ENCODE assay signal across 9 cellular contexts in genomic region chr1:230123280-230124186, GRCh38. TPM values are rescaled to one million over a fixed set of nuclear protein-coding genes. Genes with fewer than 3 reads are reported as not detected.
DNase-seq lines count a peak whose midpoint lies in the region; ATAC-seq and TF ChIP-seq lines count a peak whose summit lies in the region.
"Had no signal": no experiment of that assay in that cellular context is flagged by ENCODE, and none has a peak within 500 bp of the region (broad histone marks: within the 10 kb centered on the region; RNA-seq: fewer than 3 reads in every experiment).

No MANE protein-coding gene starts in this region.

- H3K4me1 ChIP-seq in osteoblast (ENCODE audit: insufficient read depth, low read length) (peaks cover 20% of the 10 kb centered on the region), SJCRH30 (no peaks in the 10 kb centered on the region), thyroid gland (peaks cover 23 to 26% of the 10 kb centered on the region in 2 donors)

- intact Hi-C loops in thyroid gland (cut with DNase I), result loop anchor here (10.0 kb wide), 1 partner anchor 49 kb away; no protein-coding TSS in a partner anchor

- H3K36me3 ChIP-seq in osteoblast (ENCODE audit: insufficient read depth, low read length) (peaks cover 6% of the 10 kb centered on the region), SJCRH30 (peaks cover 5% of the 10 kb centered on the region; the same call in 1 of the 2 replicates), thyroid gland (no peaks in the 10 kb centered on the region)

- WGBS in thyroid gland, 2 donors, result 86 to 91% methylated on average over 13 of the region's 13 CpGs

- H4K20me1 ChIP-seq in osteoblast (ENCODE audit: insufficient read depth, low read length), result peaks cover 66% of the 10 kb centered on the region

- no peak overlapping the region for H3K4me2 ChIP-seq in osteoblast (ENCODE audit: insufficient read depth, low read length)

- peak; percentile 24 for DNase-seq in NK-92 treated with Interleukin-12 subunit alpha and Interleukin-12 subunit beta, amount 100 ng/mL, for 24 hours (lab: John Stamatoyannopoulos, UW)
- no peak for DNase-seq in NK-92 (lab: John Stamatoyannopoulos, UW; ENCODE audit: unreplicated experiment)
- peak; percentile 88 for DNase-seq in RPMI8226
- no peak for DNase-seq in osteoblast (ENCODE audit: insufficient read length, low spot score, missing footprints)
- DNase-seq in GOT3 (lab: John Stamatoyannopoulos, UW), result no peak
- DNase-seq in SJCRH30, result no peak
- no peak for DNase-seq in thyroid gland

- H3K27me3 ChIP-seq in osteoblast (ENCODE audit: insufficient read depth, low read length) (no peaks in the 10 kb centered on the region), SJCRH30 (no peaks in the 10 kb centered on the region), thyroid gland (no peaks in the 10 kb centered on the region)

- H3K79me2 ChIP-seq in osteoblast (ENCODE audit: insufficient read depth, low read length), result peaks cover 99% of the 10 kb centered on the region

- no peak overlapping the region for H2AFZ ChIP-seq in osteoblast (ENCODE audit: low read length)

- no peak overlapping the region for H3K4me3 ChIP-seq in osteoblast (ENCODE audit: insufficient read depth, low read length)
- H3K4me3 ChIP-seq in SJCRH30, result no peak overlapping the region
- no peak overlapping the region for H3K4me3 ChIP-seq in thyroid gland (replicated peaks in 1 of 3)

- no peak for TF ChIP-seq CTCF in osteoblast (IDR thresholded peaks at IDR 0.05; ENCODE audit: extremely low read depth, low read depth, low read length)
- no peak for TF ChIP-seq CTCF in thyroid gland (IDR thresholded peaks at IDR 0.05)

- no peak for TF ChIP-seq POLR2A in thyroid gland (IDR thresholded peaks at IDR 0.05)

- no peaks in the 10 kb centered on the region for H3K9me3 ChIP-seq in osteoblast (ENCODE audit: low read depth, low read length)
- H3K9me3 ChIP-seq in SJCRH30 (replicated peaks), result no peaks in the 10 kb centered on the region
- no peaks in the 10 kb centered on the region for H3K9me3 ChIP-seq in thyroid gland

- H3K27ac ChIP-seq in osteoblast (ENCODE audit: low read depth, low read length), result peak overlapping the region; percentile 20
- H3K27ac ChIP-seq in SJCRH30, result no peak overlapping the region
- H3K27ac ChIP-seq in thyroid gland, result peak overlapping the region in 1 of 3 donors; percentile 55

- ATAC-seq in HG02852 (IDR thresholded peaks at IDR 0.05; ENCODE audit: unreplicated experiment), result peak; percentile 91
- ATAC-seq: Panc1 had no signal

RNA-seq across cellular contexts. Expression of gene GALNT2, which starts 56.5 kb away (rescaled TPM):
- total RNA-seq in osteoblast (81.9 and 83.2 TPM in 2 replicates), thyroid gland (10 to 100 TPM; 26.2 to 48.9 (median 42.3) TPM)
- total RNA-seq in SJCRH30 (2014; rRNA removed; shearing (Covaris generic)), result 50.5 and 51.1 TPM in 2 replicates

Comparison
In these comparisons a context has a peak if more than half of its experiments do, and no peak if none do; other contexts are left out.
1. DNase-seq: peak in NK-92 treated with Interleukin-12 subunit alpha and Interleukin-12 subunit beta, amount 100 ng/mL, for 24 hours (single experiment) and RPMI8226 (single experiment); none in NK-92 (single experiment), osteoblast (single experiment), GOT3 (single experiment), SJCRH30 (0 of 2) and thyroid gland (0 of 2).